In genomic region chr20:58128635-58129625, GRCh38 we compare ENCODE assay signal across 32 cellular contexts.
DNase-seq lines count a peak whose midpoint lies in the region; ATAC-seq and TF ChIP-seq lines count a peak whose summit lies in the region.
"Had no signal": no experiment of that assay in that cellular context is flagged by ENCODE, and none has a peak within 500 bp of the region (broad histone marks: within the 10 kb centered on the region; RNA-seq: fewer than 3 reads in every experiment).

No MANE protein-coding gene starts in this region.

- POLR2A ChIA-PET in PC-9 (lab: Charles Lee; ENCODE audit: unreplicated experiment) = no interaction called here

- H3K9me2 ChIP-seq in PC-9 (ENCODE audit: insufficient read depth) = no peaks in the 10 kb centered on the region

- no peaks in the 10 kb centered on the region for H3K79me1 ChIP-seq in mesendoderm (ENCODE audit: low read length)

- peaks cover 62% of the 10 kb centered on the region for H3F3A ChIP-seq in PC-9 (ENCODE audit: insufficient read depth, low read depth)

- H2BK15ac ChIP-seq in mesendoderm (replicated peaks; ENCODE audit: low read depth) = no peak overlapping the region

- no peak overlapping the region for H3K18ac ChIP-seq in mesendoderm (ENCODE audit: low read length)

- no peak overlapping the region for H2BK120ac ChIP-seq in mesendoderm (ENCODE audit: low read depth, low read length)

- H3K4me2 ChIP-seq in BLaER1 (peak overlapping the region; percentile 79), PC-9 (peak overlapping the region; percentile 66), mesendoderm (ENCODE audit: low read length) (no peak overlapping the region)

- peaks cover 66% of the 10 kb centered on the region for H3K4me1 ChIP-seq in BLaER1
- peaks cover 70% of the 10 kb centered on the region for H3K4me1 ChIP-seq in PC-9 (replicated peaks; ENCODE audit: insufficient read depth)
- H3K4me1 ChIP-seq in thoracic aorta (ENCODE audit: control insufficient read depth in 1 of 2, low read depth in 2 of 2) = peaks cover 37 to 72% of the 10 kb centered on the region in 2 donors
- no peaks in the 10 kb centered on the region for H3K4me1 ChIP-seq in mesendoderm (ENCODE audit: control insufficient read depth, low read depth, low read length)
- H3K4me1 ChIP-seq: prostate gland had no signal

- BruUV-seq in PC-9 (replicated peaks; lab: Mats Ljungman, UMichigan) = no TSS peak

- no peaks in the 10 kb centered on the region for H4K20me1 ChIP-seq in BLaER1
- no peaks in the 10 kb centered on the region for H4K20me1 ChIP-seq in PC-9 (ENCODE audit: insufficient read depth)

- no peak overlapping the region for H2AK5ac ChIP-seq in mesendoderm (ENCODE audit: low read length)

- no peak overlapping the region for H3K4me3 ChIP-seq in BLaER1
- no peak overlapping the region for H3K4me3 ChIP-seq in PC-9
- H3K4me3 ChIP-seq in thoracic aorta = peak overlapping the region; percentile 31
- H3K4me3 ChIP-seq in mesendoderm (ENCODE audit: low read length) = no peak overlapping the region
- H3K4me3 ChIP-seq: heart left ventricle, MG63, prostate gland, sigmoid colon had no signal

- CTCF ChIA-PET in PC-9 (lab: Charles Lee) = interaction anchor here (0.6 kb wide), 1 partner anchor 441 kb away, joined by 3 read pairs; no protein-coding TSS in a partner anchor

- no peak for ATAC-seq in thoracic aorta (ENCODE audit: insufficient number of reproducible peaks, low FRiP score, low read depth)
- no peak for ATAC-seq in GM21825 (IDR thresholded peaks at IDR 0.05; ENCODE audit: unreplicated experiment)
- ATAC-seq: activated CD4-positive, alpha-beta T cell treated with anti-CD3 and anti-CD28 coated beads for 36 hours; heart left ventricle; left ventricle myocardium superior had no signal

- H3K9me3 ChIP-seq in BLaER1 (peaks cover 30% of the 10 kb centered on the region), PC-9 (ENCODE audit: insufficient read depth, low read depth) (peaks cover 17% of the 10 kb centered on the region), thoracic aorta (peaks cover 3% of the 10 kb centered on the region)
- H3K9me3 ChIP-seq: prostate gland had no signal

- intact Hi-C loops in PC-9 (cut with micrococcal nuclease; ENCODE audit: unreplicated experiment) = no loop called here

- no peak overlapping the region for H2AFZ ChIP-seq in PC-9

- H3K79me2 ChIP-seq in PC-9 (ENCODE audit: low read depth) (0 out of 2 replicates have a peak, but pooled peaks cover 9% of the 10 kb centered on the region), mesendoderm (ENCODE audit: control insufficient read depth, insufficient read depth, low read length) (no peaks in the 10 kb centered on the region)

- TF ChIP-seq CTCF in PC-9 (conservative IDR thresholded peaks at IDR 0.05) (no peak), thoracic aorta (IDR thresholded peaks at IDR 0.05) (no peak)

- DNase-seq in PC-9 (no peak), islet precursor cell (peak; percentile 29), thoracic aorta (ENCODE audit: low spot score) (no peak), NCI-H2196 (lab: John Stamatoyannopoulos, UW; ENCODE audit: unreplicated experiment) (no peak), ACHN (no peak), mesendoderm (no peak)
- DNase-seq: activated CD4-positive, alpha-beta T cell treated with anti-CD3 and anti-CD28 coated beads for 36 hours; activated gamma-delta T cell; activated naive CD8-positive, alpha-beta T cell treated with anti-CD3 and anti-CD28 coated beads for 36 hours; activated T-cell treated with anti-CD3 and anti-CD28 coated beads, Interleukin-2, amount 50 U/mL, for 1 hour; AML-193; CD4-positive, alpha-beta memory T cell; cerebellar nuclear complex; foreskin melanocyte; H7; heart left ventricle; KBM-7; left ventricle myocardium superior; MG63; midbrain; naive B cell; NCI-H2029 treated with DMSO at 0.1 percent for 48 hours; NCI-H2227 treated with DMSO at 0.1 percent for 48 hours; NCI-H526 treated with DMSO at 0.1 percent for 48 hours; sigmoid colon; stimulated activated CD4-positive, alpha-beta T cell treated with anti-CD3 and anti-CD28 coated beads, Interleukin-12 subunit alpha, Interleukin-12 subunit beta, amount 100 ng/mL, for 4 hours; stimulated activated CD4-positive, alpha-beta T cell treated with anti-CD3 and anti-CD28 coated beads, Interleukin-4, amount 100 ng/mL, for 24 hours; SW 1271; T-helper 9 cell had no signal

- H4K5ac ChIP-seq in mesendoderm (ENCODE audit: low read length) = no peak overlapping the region

- no peaks in the 10 kb centered on the region; the same call in 1 of the 2 replicates for H3K36me3 ChIP-seq in BLaER1
- H3K36me3 ChIP-seq in PC-9 (ENCODE audit: low read depth) = no peaks in the 10 kb centered on the region
- no peaks in the 10 kb centered on the region for H3K36me3 ChIP-seq in thoracic aorta
- no peaks in the 10 kb centered on the region for H3K36me3 ChIP-seq in mesendoderm (ENCODE audit: control insufficient read depth, insufficient read depth, low read length)
- H3K36me3 ChIP-seq: heart left ventricle, MG63, prostate gland, sigmoid colon had no signal

- no peak overlapping the region for H3K56ac ChIP-seq in mesendoderm (ENCODE audit: low read length)

- no peak overlapping the region for H4K8ac ChIP-seq in mesendoderm (ENCODE audit: low read depth, low read length)

- no peak overlapping the region for H3K4ac ChIP-seq in mesendoderm (ENCODE audit: low read depth, low read length)

- H3K9ac ChIP-seq in BLaER1 (no peak overlapping the region), mesendoderm (ENCODE audit: low read length) (no peak overlapping the region)

- H3K23ac ChIP-seq in mesendoderm (ENCODE audit: low read length) = no peak overlapping the region

- WGBS in mesendoderm (ENCODE audit: extremely low coverage, insufficient coverage, low lambda C conversion rate) = no CpG with 5 or more reads among the region's 14 CpGs

- no peak overlapping the region for H2BK5ac ChIP-seq in mesendoderm (ENCODE audit: low read length)

- H3K27me3 ChIP-seq in BLaER1 (no peaks in the 10 kb centered on the region), PC-9 (ENCODE audit: insufficient read depth, low read depth) (no peaks in the 10 kb centered on the region), thoracic aorta (replicated peaks; ENCODE audit: insufficient read depth) (no peaks in the 10 kb centered on the region), mesendoderm (ENCODE audit: insufficient read depth, low read length, poor library complexity) (no peaks in the 10 kb centered on the region)
- H3K27me3 ChIP-seq: MG63, sigmoid colon had no signal

- H3K27ac ChIP-seq in BLaER1 (no peak overlapping the region), PC-9 (peak overlapping the region; percentile 66), thoracic aorta (peak overlapping the region; percentile 77 to 88), mesendoderm (ENCODE audit: low read depth, low read length) (no peak overlapping the region)

- in situ Hi-C loops in ACHN (cut with HindIII; ENCODE audit: low pct_ligation_motif_present, low pct_unique_long_range_greater_than_20kb, low sequenced_read_pairs) = no loop called here

Comparison
In these comparisons a context has a peak if more than half of its experiments do, and no peak if none do; other contexts are left out.
1. H3K27ac ChIP-seq: peak in PC-9 (single experiment) and thoracic aorta (2 of 2); none in BLaER1 (single experiment) and mesendoderm (single experiment).